ENCODE assay signal across 14 cellular contexts in genomic region chr1:200873116-200873670, GRCh38. TPM values are rescaled to one million over a fixed set of nuclear protein-coding genes. Genes with fewer than 3 reads are reported as not detected.
DNase-seq lines count a peak whose midpoint lies in the region; ATAC-seq, FAIRE-seq and TF ChIP-seq lines count a peak whose summit lies in the region.
"Had no signal": no experiment of that assay in that cellular context is flagged by ENCODE, and none has a peak within 500 bp of the region (broad histone marks: within the 10 kb centered on the region; RNA-seq: fewer than 3 reads in every experiment).

No MANE protein-coding gene starts in this region.

- H3K4me1 Mint-ChIP-seq in activated CD4-positive, alpha-beta T cell treated with anti-CD3 and anti-CD28 coated beads, Interleukin-2, amount 10 ng/mL, durations not matched to agents 7 days and 5 days = peaks cover 21% of the 10 kb centered on the region

- H3K36me3 Mint-ChIP-seq in activated CD4-positive, alpha-beta T cell treated with anti-CD3 and anti-CD28 coated beads, Interleukin-2, amount 10 ng/mL, durations not matched to agents 7 days and 5 days (ENCODE audit: low read depth) = no peaks in the 10 kb centered on the region

- WGBS in spleen, 5 donors = 16 to 37% (median 23%) methylated on average over 18 to 61 of the region's 61 CpGs

- H3K27me3 Mint-ChIP-seq in activated CD4-positive, alpha-beta T cell treated with anti-CD3 and anti-CD28 coated beads, Interleukin-2, amount 10 ng/mL, durations not matched to agents 7 days and 5 days = peaks cover 62% of the 10 kb centered on the region

- H3K9me3 Mint-ChIP-seq in activated CD4-positive, alpha-beta T cell treated with anti-CD3 and anti-CD28 coated beads, Interleukin-2, amount 10 ng/mL, durations not matched to agents 7 days and 5 days = no peaks in the 10 kb centered on the region

- H3K4me3 Mint-ChIP-seq in activated CD4-positive, alpha-beta T cell treated with anti-CD3 and anti-CD28 coated beads, Interleukin-2, amount 10 ng/mL, durations not matched to agents 7 days and 5 days = no peak overlapping the region

- H3K4me1 ChIP-seq in spleen = peaks cover 8 to 51% (median 24%) of the 10 kb centered on the region in 6 donors

- CTCF ChIA-PET in activated CD4-positive, alpha-beta T cell treated with anti-CD3 and anti-CD28 coated beads, Interleukin-2, amount 10 ng/mL, durations not matched to agents 7 days and 5 days (lab: Charles Lee) = interaction anchor here (0.5 to 1.2 kb wide), 2 partner anchors 28 to 883 kb away, joined by 3 read pairs; no protein-coding TSS in a partner anchor

- ATAC-seq in GM21526 (IDR thresholded peaks at IDR 0.05; ENCODE audit: low FRiP score, unreplicated experiment) = no peak

- no peak for FAIRE-seq in RCC 7860 (lab: Jason Lieb, UNC)
- FAIRE-seq: TTC549 had no signal

- no peak overlapping the region for H3K4me3 ChIP-seq in H7 (ENCODE audit: insufficient read depth, low read depth, low read length)
- H3K4me3 ChIP-seq in brain microvascular endothelial cell (ENCODE audit: low read depth, low read length) = peak overlapping the region; percentile 12
- peak overlapping the region; percentile 6 for H3K4me3 ChIP-seq in kidney epithelial cell (ENCODE audit: low read depth, low read length)
- H3K4me3 ChIP-seq in spleen = peak overlapping the region in 6 of 8 donors; percentile 17 to 60 (median 24)

- H3K27ac ChIP-seq in brain microvascular endothelial cell = no peak overlapping the region
- no peak overlapping the region for H3K27ac ChIP-seq in spleen
- H3K27ac ChIP-seq: HL-60 had no signal

- TF ChIP-seq CTCF in brain microvascular endothelial cell (IDR thresholded peaks at IDR 0.05; ENCODE audit: low read depth, low read length, missing control alignments) (no peak), kidney epithelial cell (IDR thresholded peaks at IDR 0.05; ENCODE audit: insufficient read depth, low read length, poor library complexity, severe bottlenecking) (no peak), spleen (IDR thresholded peaks at IDR 0.05 in 8 of 11, conservative IDR thresholded peaks at IDR 0.05 in 3 of 11) (no peak)

- POLR2A ChIA-PET in activated CD4-positive, alpha-beta T cell treated with anti-CD3 and anti-CD28 coated beads, Interleukin-2, amount 10 ng/mL, durations not matched to agents 7 days and 5 days (lab: Charles Lee) = no interaction called here

- no peaks in the 10 kb centered on the region for H3K9me3 ChIP-seq in spleen

- in situ Hi-C loops in brain microvascular endothelial cell (cut with HindIII; ENCODE audit: low pct_ligation_motif_present, low sequenced_read_pairs) = no loop called here

- H3K36me3 ChIP-seq in H7 (replicated peaks; ENCODE audit: control insufficient read depth, insufficient read depth, low read length) (no peaks in the 10 kb centered on the region), brain microvascular endothelial cell (replicated peaks) (no peaks in the 10 kb centered on the region), kidney epithelial cell (ENCODE audit: control insufficient read depth, insufficient read depth, low read length) (no peaks in the 10 kb centered on the region), spleen (no peaks in the 10 kb centered on the region)

- TF ChIP-seq POLR2A in spleen (IDR thresholded peaks at IDR 0.05) = no peak

- intact Hi-C loops in spleen (cut with DNase I; ENCODE audit: low total_unique reads) = no loop called here

- H3K27me3 ChIP-seq in H7 (ENCODE audit: control insufficient read depth, insufficient read depth, low read length) (no peaks in the 10 kb centered on the region), brain microvascular endothelial cell (replicated peaks) (peaks cover 51% of the 10 kb centered on the region), kidney epithelial cell (ENCODE audit: control insufficient read depth, insufficient read depth, low read length) (peaks cover 23% of the 10 kb centered on the region), spleen (replicated peaks in 1 of 7) (peaks cover 0 to 48% (median 33%) of the 10 kb centered on the region in 7 donors)

- DNase-seq in H7 (peak; percentile 45), brain microvascular endothelial cell (no peak), kidney epithelial cell (ENCODE audit: low read depth) (no peak), spleen (no peak), RCC 7860 (ENCODE audit: low spot score) (no peak), GF-D8 (lab: John Stamatoyannopoulos, UW) (no peak)
- no peak for DNase-seq in activated CD4-positive, alpha-beta T cell treated with anti-CD3 and anti-CD28 coated beads, Interleukin-2, amount 10 ng/mL, durations not matched to agents 7 days and 5 days
- DNase-seq: activated gamma-delta T cell treated with Interleukin-2 at 50 U/mL for 16 hours; NCI-H1694 treated with DMSO at 0.1 percent for 48 hours; OCI-M1; stimulated activated CD4-positive, alpha-beta T cell treated with anti-CD3 and anti-CD28 coated beads, Interleukin-15, amount 100 ng/mL, for 24 hours had no signal

- no peak overlapping the region for H3K27ac Mint-ChIP-seq in activated CD4-positive, alpha-beta T cell treated with anti-CD3 and anti-CD28 coated beads, Interleukin-2, amount 10 ng/mL, durations not matched to agents 7 days and 5 days

RNA-seq across cellular contexts. Expression of gene GPR25, which starts 0.4 kb away (rescaled TPM):
- not detected in 2 replicates for total RNA-seq in H7 (2014; rRNA removed; shearing (Covaris generic))
- not detected in 2 replicates for total RNA-seq in kidney epithelial cell
- 1 to 10 TPM in 1 of 7 donors, under 1 TPM in 4, not detected in 2; 0.50 to 3.6 (median 0.80) TPM for total RNA-seq in spleen
- under 1 TPM; 0.09 to 0.38 (median 0.14) TPM for polyA plus RNA-seq in spleen
- not detected for total RNA-seq in activated CD4-positive, alpha-beta T cell treated with anti-CD3 and anti-CD28 coated beads, Interleukin-2, amount 10 ng/mL, durations not matched to agents 7 days and 5 days

RNA-seq across cellular contexts. Expression of gene INAVA, which starts 21.5 kb away (rescaled TPM):
- 44.5 and 53.8 TPM in 2 replicates for total RNA-seq in H7 (2014; rRNA removed; shearing (Covaris generic))
- total RNA-seq in kidney epithelial cell (185 and 292 TPM in 2 replicates), spleen (1 to 10 TPM in 1 of 7 donors, under 1 TPM in 3, not detected in 3; 0.32 to 1.4 (median 0.72) TPM)
- under 1 TPM; 0.39 to 0.42 (median 0.39) TPM for polyA plus RNA-seq in spleen
- not detected for total RNA-seq in activated CD4-positive, alpha-beta T cell treated with anti-CD3 and anti-CD28 coated beads, Interleukin-2, amount 10 ng/mL, durations not matched to agents 7 days and 5 days

Comparison
In these comparisons a context has a peak if more than half of its experiments do, and no peak if none do; other contexts are left out.
1. RNA of gene INAVA, which starts 21.5 kb away (total RNA-seq): 185 to 292 TPM in kidney epithelial cell and 44.5 to 53.8 TPM in H7; 0.32 to 1.4 TPM in spleen and not detected in activated CD4-positive, alpha-beta T cell treated with anti-CD3 and anti-CD28 coated beads, Interleukin-2, amount 10 ng/mL, durations not matched to agents 7 days and 5 days; every median in the first group is over 10 times any median in the second.